ENCODE assay signal across 15 cellular contexts in genomic region chr2:174717916-174718315, GRCh38. TPM values are rescaled to one million over a fixed set of nuclear protein-coding genes. Genes with fewer than 3 reads are reported as not detected.
DNase-seq lines count a peak whose midpoint lies in the region; ATAC-seq lines count a peak whose summit lies in the region.
"Had no signal": no experiment of that assay in that cellular context is flagged by ENCODE, and none has a peak within 500 bp of the region (broad histone marks: within the 10 kb centered on the region; RNA-seq: fewer than 3 reads in every experiment).

No MANE protein-coding gene starts in this region.

- H3K27ac Mint-ChIP-seq in activated naive CD8-positive, alpha-beta T cell treated with anti-CD3 and anti-CD28 coated beads, Interleukin-2, amount 10 ng/mL, durations not matched to agents 7 days and 5 days: no peak overlapping the region
- H3K27ac Mint-ChIP-seq in activated naive CD8-positive, alpha-beta T cell treated with anti-CD3 and anti-CD28 coated beads, Interleukin-2, amount 50 U/mL, for 24 hours: no peak overlapping the region
- no peak overlapping the region for H3K27ac Mint-ChIP-seq in central memory CD8-positive, alpha-beta T cell (ENCODE audit: low read depth)
- H3K27ac Mint-ChIP-seq in stimulated activated effector memory CD8-positive, alpha-beta T cell treated with anti-CD3 and anti-CD28 coated beads, Interleukin-12 subunit alpha, Interleukin-12 subunit beta, amount 100 ng/mL, for 72 hours: no peak overlapping the region
- H3K27ac Mint-ChIP-seq: B cell had no signal

- in situ Hi-C loops in KBM-7 (cut with MboI; ENCODE audit: low pct_unique_long_range_greater_than_20kb, low sequenced_read_pairs): no loop called here

- peaks cover 4% of the 10 kb centered on the region for H3K27me3 Mint-ChIP-seq in activated naive CD8-positive, alpha-beta T cell treated with anti-CD3 and anti-CD28 coated beads, Interleukin-2, amount 10 ng/mL, durations not matched to agents 7 days and 5 days
- H3K27me3 Mint-ChIP-seq in activated naive CD8-positive, alpha-beta T cell treated with anti-CD3 and anti-CD28 coated beads, Interleukin-2, amount 50 U/mL, for 24 hours: peaks cover 2% of the 10 kb centered on the region
- H3K27me3 Mint-ChIP-seq in central memory CD8-positive, alpha-beta T cell: no peaks in the 10 kb centered on the region

- H3K36me3 Mint-ChIP-seq in activated naive CD8-positive, alpha-beta T cell treated with anti-CD3 and anti-CD28 coated beads, Interleukin-2, amount 10 ng/mL, durations not matched to agents 7 days and 5 days: no peaks in the 10 kb centered on the region
- H3K36me3 Mint-ChIP-seq in activated naive CD8-positive, alpha-beta T cell treated with anti-CD3 and anti-CD28 coated beads, Interleukin-2, amount 50 U/mL, for 24 hours (ENCODE audit: low read depth): no peaks in the 10 kb centered on the region
- peaks cover 5% of the 10 kb centered on the region for H3K36me3 Mint-ChIP-seq in central memory CD8-positive, alpha-beta T cell (ENCODE audit: insufficient read depth)
- no peaks in the 10 kb centered on the region for H3K36me3 Mint-ChIP-seq in stimulated activated effector memory CD8-positive, alpha-beta T cell treated with anti-CD3 and anti-CD28 coated beads, Interleukin-12 subunit alpha, Interleukin-12 subunit beta, amount 100 ng/mL, for 72 hours

- H3K9me3 Mint-ChIP-seq in activated naive CD8-positive, alpha-beta T cell treated with anti-CD3 and anti-CD28 coated beads, Interleukin-2, amount 10 ng/mL, durations not matched to agents 7 days and 5 days: no peaks in the 10 kb centered on the region
- H3K9me3 Mint-ChIP-seq in activated naive CD8-positive, alpha-beta T cell treated with anti-CD3 and anti-CD28 coated beads, Interleukin-2, amount 50 U/mL, for 24 hours: no peaks in the 10 kb centered on the region
- H3K9me3 Mint-ChIP-seq in central memory CD8-positive, alpha-beta T cell: no peaks in the 10 kb centered on the region
- H3K9me3 Mint-ChIP-seq in stimulated activated effector memory CD8-positive, alpha-beta T cell treated with anti-CD3 and anti-CD28 coated beads, Interleukin-12 subunit alpha, Interleukin-12 subunit beta, amount 100 ng/mL, for 72 hours: no peaks in the 10 kb centered on the region

- POLR2A ChIA-PET in activated naive CD8-positive, alpha-beta T cell treated with anti-CD3 and anti-CD28 coated beads, Interleukin-2, amount 10 ng/mL, durations not matched to agents 7 days and 5 days (lab: Charles Lee): interaction anchor here (1.2 to 1.6 kb wide), 2 partner anchors 9 to 21 kb away, joined by 3 to 4 read pairs; no protein-coding TSS in a partner anchor

- H3K4me3 Mint-ChIP-seq in activated naive CD8-positive, alpha-beta T cell treated with anti-CD3 and anti-CD28 coated beads, Interleukin-2, amount 10 ng/mL, durations not matched to agents 7 days and 5 days: peak overlapping the region; percentile 79
- no peak overlapping the region for H3K4me3 Mint-ChIP-seq in activated naive CD8-positive, alpha-beta T cell treated with anti-CD3 and anti-CD28 coated beads, Interleukin-2, amount 50 U/mL, for 24 hours
- peak overlapping the region; percentile 67 for H3K4me3 Mint-ChIP-seq in central memory CD8-positive, alpha-beta T cell
- peak overlapping the region; percentile 34 for H3K4me3 Mint-ChIP-seq in stimulated activated effector memory CD8-positive, alpha-beta T cell treated with anti-CD3 and anti-CD28 coated beads, Interleukin-12 subunit alpha, Interleukin-12 subunit beta, amount 100 ng/mL, for 72 hours
- H3K4me3 Mint-ChIP-seq: B cell had no signal

- ATAC-seq in activated naive CD8-positive, alpha-beta T cell treated with anti-CD3 and anti-CD28 coated beads, Interleukin-2, amount 10 ng/mL, durations not matched to agents 7 days and 5 days (ENCODE audit: low read depth): no peak
- ATAC-seq in activated naive CD8-positive, alpha-beta T cell treated with anti-CD3 and anti-CD28 coated beads, Interleukin-2, amount 50 U/mL, for 24 hours: no peak
- ATAC-seq in central memory CD8-positive, alpha-beta T cell (replicated peaks; ENCODE audit: extremely low read depth, poor library complexity, severe bottlenecking): no peak
- ATAC-seq in stimulated activated effector memory CD8-positive, alpha-beta T cell treated with anti-CD3 and anti-CD28 coated beads, Interleukin-12 subunit alpha, Interleukin-12 subunit beta, amount 100 ng/mL, for 72 hours: no peak

- no peak for DNase-seq in activated naive CD8-positive, alpha-beta T cell treated with anti-CD3 and anti-CD28 coated beads, Interleukin-2, amount 10 ng/mL, durations not matched to agents 7 days and 5 days
- no peak for DNase-seq in activated naive CD8-positive, alpha-beta T cell treated with anti-CD3 and anti-CD28 coated beads, Interleukin-2, amount 50 U/mL, for 24 hours
- peak; percentile 3 for DNase-seq in M059J (ENCODE audit: low read depth)
- DNase-seq in central memory CD8-positive, alpha-beta T cell (ENCODE audit: low spot score in 2 of 2): no peak
- DNase-seq in stimulated activated effector memory CD8-positive, alpha-beta T cell treated with anti-CD3 and anti-CD28 coated beads, Interleukin-12 subunit alpha, Interleukin-12 subunit beta, amount 100 ng/mL, for 72 hours (ENCODE audit: low spot score in 2 of 2): no peak
- DNase-seq in Ammon's horn (ENCODE audit: low spot score): no peak
- no peak for DNase-seq in KBM-7
- DNase-seq in activated T-cell treated with anti-CD3 and anti-CD28 coated beads, Interleukin-2, amount 50 U/mL, for 48 hours: no peak
- DNase-seq: ACHN, DMS 273 treated with DMSO at 0.1 percent for 48 hours, NCI-H1417, NCI-H1930, NCI-H510A treated with DMSO at 0.1 percent for 48 hours had no signal

- peaks cover 28% of the 10 kb centered on the region for H3K4me1 Mint-ChIP-seq in activated naive CD8-positive, alpha-beta T cell treated with anti-CD3 and anti-CD28 coated beads, Interleukin-2, amount 10 ng/mL, durations not matched to agents 7 days and 5 days
- peaks cover 28% of the 10 kb centered on the region for H3K4me1 Mint-ChIP-seq in activated naive CD8-positive, alpha-beta T cell treated with anti-CD3 and anti-CD28 coated beads, Interleukin-2, amount 50 U/mL, for 24 hours
- H3K4me1 Mint-ChIP-seq in central memory CD8-positive, alpha-beta T cell: peaks cover 29% of the 10 kb centered on the region
- peaks cover 36% of the 10 kb centered on the region for H3K4me1 Mint-ChIP-seq in stimulated activated effector memory CD8-positive, alpha-beta T cell treated with anti-CD3 and anti-CD28 coated beads, Interleukin-12 subunit alpha, Interleukin-12 subunit beta, amount 100 ng/mL, for 72 hours
- H3K4me1 Mint-ChIP-seq: B cell had no signal

RNA-seq across cellular contexts. Expression of gene CHRNA1, which starts 46.4 kb away (rescaled TPM):
- not detected for total RNA-seq in activated naive CD8-positive, alpha-beta T cell treated with anti-CD3 and anti-CD28 coated beads, Interleukin-2, amount 10 ng/mL, durations not matched to agents 7 days and 5 days
- 0.17 TPM in 1 of 2 replicates, not detected in the other for total RNA-seq in M059J (2014; rRNA removed; shearing (Covaris generic))
- total RNA-seq: Daoy had no signal
